ENCODE assay signal across 34 cellular contexts in genomic region chr1:244082969-244083368, GRCh38.
"Had no signal": no experiment of that assay in that cellular context is flagged by ENCODE, and none has a peak within 500 bp of the region (broad histone marks: within the 10 kb centered on the region; RNA-seq: fewer than 3 reads in every experiment).

No MANE protein-coding gene starts in this region.

- DNase-seq: activated B cell treated with CpG ODN at 0.5 μM for 24 hours; activated CD4-positive, alpha-beta memory T cell treated with anti-CD3 and anti-CD28 coated beads for 36 hours; activated CD4-positive, alpha-beta T cell treated with anti-CD3 and anti-CD28 coated beads for 4 hours; activated CD4-positive, alpha-beta T cell treated with anti-CD3 and anti-CD28 coated beads, Interleukin-2, amount 10 ng/mL, durations not matched to agents 24 days and 14 days; activated CD4-positive, alpha-beta T cell treated with anti-CD3 and anti-CD28 coated beads, Interleukin-2, amount 50 U/mL, for 1 hour; activated CD4-positive, alpha-beta T cell treated with anti-CD3 and anti-CD28 coated beads, Interleukin-2, amount 50 U/mL, for 4 hours; activated CD4-positive, CD25-positive, alpha-beta regulatory T cell treated with anti-CD3 and anti-CD28 coated beads, Interleukin-2, amount 50 U/mL, for 72 hours; activated CD8-positive, alpha-beta memory T cell treated with anti-CD3 and anti-CD28 coated beads, Interleukin-2, amount 50 U/mL, for 4 hours; activated CD8-positive, alpha-beta T cell treated with anti-CD3 and anti-CD28 coated beads for 36 hours; activated effector memory CD4-positive, alpha-beta T cell treated with anti-CD3 and anti-CD28 coated beads, Interleukin-2, amount 50 U/mL, for 16 hours; activated gamma-delta T cell treated with Interleukin-2 at 50 U/mL for 16 hours; activated naive CD4-positive, alpha-beta T cell; activated naive CD4-positive, alpha-beta T cell treated with anti-CD3 and anti-CD28 coated beads for 36 hours; activated naive CD4-positive, alpha-beta T cell treated with anti-CD3 and anti-CD28 coated beads, Interleukin-2, amount 50 U/mL, for 16 hours; activated naive CD8-positive, alpha-beta T cell treated with anti-CD3 and anti-CD28 coated beads for 36 hours; activated T-cell treated with anti-CD3 and anti-CD28 coated beads for 4 hours; activated T-cell treated with anti-CD3 and anti-CD28 coated beads, Interleukin-2, amount 50 U/mL, for 1 hour; activated T-cell treated with anti-CD3 and anti-CD28 coated beads, Interleukin-2, amount 50 U/mL, for 4 hours; activated T-cell treated with anti-CD3 and anti-CD28 coated beads, Interleukin-2, amount 50 U/mL, for 72 hours; amniotic stem cell; aorta; body of pancreas; brain microvascular endothelial cell; central memory CD4-positive, alpha-beta T cell; T-helper 1 cell; T-helper 2 cell; T-helper 9 cell had no signal

- ATAC-seq: activated CD8-positive, alpha-beta T cell treated with anti-CD3 and anti-CD28 coated beads for 36 hours; activated naive CD4-positive, alpha-beta T cell treated with anti-CD3 and anti-CD28 coated beads, Interleukin-2, amount 50 U/mL, for 72 hours; activated T-cell treated with anti-CD3 and anti-CD28 coated beads, Interleukin-2, amount 50 U/mL, for 4 hours; activated T-cell treated with anti-CD3 and anti-CD28 coated beads, Interleukin-2, amount 50 U/mL, for 72 hours; activated T-helper 17 cell treated with anti-CD3 and anti-CD28 coated beads, Interleukin-2, amount 50 U/mL, for 72 hours; body of pancreas had no signal

- H3K4me3 ChIP-seq: adrenal gland, body of pancreas, breast epithelium had no signal

- H3K27ac ChIP-seq: adrenal gland, body of pancreas, brain microvascular endothelial cell, breast epithelium, VCaP had no signal

- FAIRE-seq: astrocyte, TTC549 had no signal

- H3K4me1 ChIP-seq: adrenal gland, body of pancreas, breast epithelium had no signal

- H3K9me3 ChIP-seq: adrenal gland, body of pancreas had no signal

- H3K36me3 ChIP-seq: adrenal gland, brain microvascular endothelial cell, breast epithelium had no signal

- H3K27me3 ChIP-seq: adrenal gland, body of pancreas, breast epithelium had no signal
